1 cellular context compared by ENCODE assay signal in the genomic region with DNA sequence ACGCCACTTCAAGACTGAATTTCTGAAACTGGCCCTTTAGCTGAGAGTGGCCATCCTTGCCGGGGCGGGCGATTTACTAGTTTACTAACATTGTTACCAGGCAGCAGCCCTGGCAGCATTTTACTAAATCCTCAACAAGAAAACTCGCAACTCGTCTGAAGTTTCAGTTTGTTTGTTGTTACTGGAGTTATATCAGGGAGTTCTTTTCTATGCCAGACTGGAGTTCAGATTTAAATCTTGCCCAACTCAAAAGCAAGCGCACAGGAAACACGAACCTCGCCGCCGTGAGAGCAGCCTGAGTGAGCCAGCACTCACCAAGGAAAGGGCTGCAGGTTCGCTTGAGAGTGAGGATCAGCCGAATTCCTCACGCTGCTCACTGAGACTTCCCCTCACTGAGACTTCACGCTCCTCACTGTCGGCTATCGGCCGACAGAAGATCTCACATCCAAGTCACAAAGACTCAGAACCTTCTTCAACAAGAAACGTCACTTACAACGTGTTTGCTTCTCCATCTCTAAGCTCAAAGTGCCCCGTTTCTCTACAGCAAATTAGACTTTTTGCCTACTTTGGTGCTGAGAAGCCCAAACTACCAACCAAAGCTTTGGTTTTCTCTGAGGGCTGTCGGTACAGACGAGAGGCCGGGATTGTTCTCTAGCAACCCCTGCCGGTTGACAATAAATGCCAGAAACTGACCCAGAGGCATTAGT.
A peak's percentile ranks its signal among the peaks of the same experiment; 100 is the strongest.
TF ChIP-seq lines count a peak whose summit lies in the region.

No MANE protein-coding gene starts in this region.

TF ChIP-seq in GM12878, 131 proteins besides CTCF, POLR2A, EP300 and RAD21 (continued from another document):
- TF ChIP-seq, protein P1, sequence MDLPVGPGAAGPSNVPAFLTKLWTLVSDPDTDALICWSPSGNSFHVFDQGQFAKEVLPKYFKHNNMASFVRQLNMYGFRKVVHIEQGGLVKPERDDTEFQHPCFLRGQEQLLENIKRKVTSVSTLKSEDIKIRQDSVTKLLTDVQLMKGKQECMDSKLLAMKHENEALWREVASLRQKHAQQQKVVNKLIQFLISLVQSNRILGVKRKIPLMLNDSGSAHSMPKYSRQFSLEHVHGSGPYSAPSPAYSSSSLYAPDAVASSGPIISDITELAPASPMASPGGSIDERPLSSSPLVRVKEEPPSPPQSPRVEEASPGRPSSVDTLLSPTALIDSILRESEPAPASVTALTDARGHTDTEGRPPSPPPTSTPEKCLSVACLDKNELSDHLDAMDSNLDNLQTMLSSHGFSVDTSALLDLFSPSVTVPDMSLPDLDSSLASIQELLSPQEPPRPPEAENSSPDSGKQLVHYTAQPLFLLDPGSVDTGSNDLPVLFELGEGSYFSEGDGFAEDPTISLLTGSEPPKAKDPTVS (IDR thresholded peaks at IDR 0.05; ENCODE audit: low read depth, low read length) = no peak
- TF ChIP-seq, protein P2, sequence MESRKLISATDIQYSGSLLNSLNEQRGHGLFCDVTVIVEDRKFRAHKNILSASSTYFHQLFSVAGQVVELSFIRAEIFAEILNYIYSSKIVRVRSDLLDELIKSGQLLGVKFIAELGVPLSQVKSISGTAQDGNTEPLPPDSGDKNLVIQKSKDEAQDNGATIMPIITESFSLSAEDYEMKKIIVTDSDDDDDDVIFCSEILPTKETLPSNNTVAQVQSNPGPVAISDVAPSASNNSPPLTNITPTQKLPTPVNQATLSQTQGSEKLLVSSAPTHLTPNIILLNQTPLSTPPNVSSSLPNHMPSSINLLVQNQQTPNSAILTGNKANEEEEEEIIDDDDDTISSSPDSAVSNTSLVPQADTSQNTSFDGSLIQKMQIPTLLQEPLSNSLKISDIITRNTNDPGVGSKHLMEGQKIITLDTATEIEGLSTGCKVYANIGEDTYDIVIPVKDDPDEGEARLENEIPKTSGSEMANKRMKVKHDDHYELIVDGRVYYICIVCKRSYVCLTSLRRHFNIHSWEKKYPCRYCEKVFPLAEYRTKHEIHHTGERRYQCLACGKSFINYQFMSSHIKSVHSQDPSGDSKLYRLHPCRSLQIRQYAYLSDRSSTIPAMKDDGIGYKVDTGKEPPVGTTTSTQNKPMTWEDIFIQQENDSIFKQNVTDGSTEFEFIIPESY (IDR thresholded peaks at IDR 0.05) = no peak
- TF ChIP-seq IRF4 (IDR thresholded peaks at IDR 0.05; ENCODE audit: low read depth, low read length) (0 out of 2 replicates have a peak, but pooled peaks have one; percentile 48), ESRRA (IDR thresholded peaks at IDR 0.05; ENCODE audit: low read length) (no peak), SUPT20H (IDR thresholded peaks at IDR 0.05; ENCODE audit: borderline replicate concordance, control insufficient read depth, low read depth, low read length) (no peak), SIX5 (IDR thresholded peaks at IDR 0.05; ENCODE audit: low read depth, low read length, severe bottlenecking) (no peak), CBX3 (IDR thresholded peaks at IDR 0.05; ENCODE audit: borderline replicate concordance, low read depth) (no peak), FOXM1 (IDR thresholded peaks at IDR 0.05; ENCODE audit: low read depth, low read length) (0 out of 2 replicates have a peak, but pooled peaks have one; percentile 35), ZNF207 (IDR thresholded peaks at IDR 0.05; ENCODE audit: borderline replicate concordance) (no peak)
